In genomic region chrX:14528629-14529287, GRCh38 we compare ENCODE assay signal across 9 cellular contexts. TPM values are rescaled to one million over a fixed set of nuclear protein-coding genes. Genes with fewer than 3 reads are reported as not detected.
DNase-seq lines count a peak whose midpoint lies in the region; ATAC-seq, FAIRE-seq and TF ChIP-seq lines count a peak whose summit lies in the region.
"Had no signal": no experiment of that assay in that cellular context is flagged by ENCODE, and none has a peak within 500 bp of the region (broad histone marks: within the 10 kb centered on the region; RNA-seq: fewer than 3 reads in every experiment).

No MANE protein-coding gene starts in this region.

- no peaks in the 10 kb centered on the region for H4K20me1 ChIP-seq in IMR-90 (ENCODE audit: insufficient read depth, low read length)
- H4K20me1 ChIP-seq in astrocyte (ENCODE audit: insufficient read depth, low read length): no peaks in the 10 kb centered on the region

- no TSS peak for BruUV-seq in IMR-90 (replicated peaks; lab: Mats Ljungman, UMichigan)

- DNase-seq in NCI-H1417 (lab: John Stamatoyannopoulos, UW) (peak; percentile 40 to 94 (median 79)), NCI-H1417 treated with DMSO at 0.1 percent for 48 hours (lab: John Stamatoyannopoulos, UW) (no peak), IMR-90 (peak; percentile 5), RWPE1 (ENCODE audit: low spot score) (peak; percentile 16), astrocyte (ENCODE audit: low read depth) (no peak)
- DNase-seq in stimulated activated CD4-positive, alpha-beta T cell treated with anti-CD3 and anti-CD28 coated beads, Interleukin-12 subunit alpha, Interleukin-12 subunit beta, amount 100 ng/mL, for 4 hours: peak; percentile 31

- no peak overlapping the region for H3K4me2 ChIP-seq in IMR-90 (ENCODE audit: low read depth, low read length)
- H3K4me2 ChIP-seq in astrocyte (ENCODE audit: low read length): peak overlapping the region; percentile 73

- no peak overlapping the region for H3K27ac Mint-ChIP-seq in astrocyte (ENCODE audit: unreplicated experiment)

- no peak overlapping the region for H4K5ac ChIP-seq in IMR-90 (ENCODE audit: low read depth, low read length)

- H3K18ac ChIP-seq in IMR-90 (ENCODE audit: low read depth, low read length): no peak overlapping the region

- dilution Hi-C loops in IMR-90 (cut with HindIII; ENCODE audit: low sequenced_read_pairs, unreplicated experiment): no loop called here

- TF ChIP-seq RAD21 in IMR-90 (IDR thresholded peaks at IDR 0.05; ENCODE audit: low read length): 0 out of 2 replicates have a peak, but pooled peaks have one; percentile 19

- POLR2A ChIA-PET in IMR-90 (lab: Charles Lee; ENCODE audit: unreplicated experiment) (no interaction called here), RWPE1 (lab: Yijun Ruan, JAX; ENCODE audit: low non-redundant PET) (no interaction called here)

- H3K56ac ChIP-seq in IMR-90 (ENCODE audit: extremely low read depth, insufficient read depth, low read length): no peak overlapping the region; the same call in 1 of the 2 replicates

- ATAC-seq in IMR-90 (ENCODE audit: low read depth) (no peak), HG03045 (IDR thresholded peaks at IDR 0.05; ENCODE audit: unreplicated experiment) (no peak)

- intact Hi-C loops in IMR-90 (cut with micrococcal nuclease): loop anchor here (2.0 kb wide), 1 partner anchor 490 kb away; no protein-coding TSS in a partner anchor

- H4K91ac ChIP-seq in IMR-90 (ENCODE audit: insufficient read depth, low read depth, low read length): no peak overlapping the region

- H3K14ac ChIP-seq in IMR-90 (replicated peaks; ENCODE audit: low read depth, low read length): no peak overlapping the region

- H3K4me1 Mint-ChIP-seq in astrocyte (ENCODE audit: low read depth, unreplicated experiment): no peaks in the 10 kb centered on the region

- H3K79me2 ChIP-seq in astrocyte (ENCODE audit: insufficient read depth, low read length): no peaks in the 10 kb centered on the region

- H3K23ac ChIP-seq in IMR-90 (ENCODE audit: low read depth, low read length): no peak overlapping the region

- no peaks in the 10 kb centered on the region for H3K27me3 ChIP-seq in IMR-90 (ENCODE audit: control insufficient read depth, insufficient read depth, low read length)
- no peaks in the 10 kb centered on the region for H3K27me3 ChIP-seq in astrocyte (ENCODE audit: insufficient read depth, low read length)
- no peaks in the 10 kb centered on the region for H3K27me3 ChIP-seq in iPS-15b (ENCODE audit: control insufficient read depth, insufficient read depth, low read length)

- no peaks in the 10 kb centered on the region for H3K27me3 Mint-ChIP-seq in astrocyte (ENCODE audit: low read depth, unreplicated experiment)

- H3K36me3 ChIP-seq in IMR-90 (ENCODE audit: control insufficient read depth, insufficient read depth, low read length) (no peaks in the 10 kb centered on the region), astrocyte (ENCODE audit: insufficient read depth, low read length) (no peaks in the 10 kb centered on the region), iPS-15b (ENCODE audit: control insufficient read depth, insufficient read depth, low read length) (no peaks in the 10 kb centered on the region)

- no peak overlapping the region for H2BK15ac ChIP-seq in IMR-90 (ENCODE audit: low read depth, low read length)

- H3K27ac ChIP-seq in IMR-90 (ENCODE audit: insufficient read depth, low read length) (no peak overlapping the region), RWPE1 (no peak overlapping the region), astrocyte (ENCODE audit: low read depth, low read length) (no peak overlapping the region)

- peak overlapping the region; percentile 94 for H3K4me3 Mint-ChIP-seq in astrocyte (ENCODE audit: unreplicated experiment)

- no peaks in the 10 kb centered on the region for H3K36me3 Mint-ChIP-seq in astrocyte (ENCODE audit: low read depth, unreplicated experiment)

- CTCF ChIA-PET in IMR-90 (lab: Yijun Ruan, JAX) (no interaction called here), RWPE1 (lab: Yijun Ruan, JAX) (interaction anchor here (0.5 to 0.7 kb wide), 2 partner anchors 179 to 266 kb away, joined by 3 read pairs; no protein-coding TSS in a partner anchor)

- no peak for TF ChIP-seq POLR2A in IMR-90 (IDR thresholded peaks at IDR 0.05; ENCODE audit: low read depth, low read length)

- H3K9ac ChIP-seq in IMR-90 (ENCODE audit: low read depth, low read length) (no peak overlapping the region), astrocyte (ENCODE audit: low read length) (no peak overlapping the region), iPS-15b (ENCODE audit: low read depth, low read length) (no peak overlapping the region)

- no peaks in the 10 kb centered on the region for H3K79me1 ChIP-seq in IMR-90 (ENCODE audit: low read depth in 1 of 2, low read length in 2 of 2)

- H3K9me3 ChIP-seq in IMR-90 (ENCODE audit: control insufficient read depth, insufficient read depth, low read length): no peaks in the 10 kb centered on the region
- H3K9me3 ChIP-seq in astrocyte (ENCODE audit: insufficient read depth, low read depth, low read length): no peaks in the 10 kb centered on the region
- H3K9me3 ChIP-seq in iPS-15b (ENCODE audit: control insufficient read depth, insufficient read depth, low read length): no peaks in the 10 kb centered on the region

- H3K4me3 ChIP-seq in IMR-90 (ENCODE audit: insufficient read depth, low read depth, low read length): no peak overlapping the region
- H3K4me3 ChIP-seq in astrocyte (ENCODE audit: insufficient read depth, low read depth, low read length): no peak overlapping the region
- peak overlapping the region; percentile 58 for H3K4me3 ChIP-seq in iPS-15b (ENCODE audit: low read depth, low read length)

- H3K4me1 ChIP-seq in IMR-90 (ENCODE audit: control insufficient read depth, insufficient read depth, low read length): no peaks in the 10 kb centered on the region
- no peaks in the 10 kb centered on the region for H3K4me1 ChIP-seq in astrocyte (ENCODE audit: insufficient read depth, low read length)
- H3K4me1 ChIP-seq in iPS-15b (ENCODE audit: control insufficient read depth, insufficient read depth, low read length): no peaks in the 10 kb centered on the region

- no peak overlapping the region for H2AFZ ChIP-seq in IMR-90 (replicated peaks; ENCODE audit: low read length, poor library complexity)
- H2AFZ ChIP-seq in astrocyte (ENCODE audit: low read depth, low read length): no peak overlapping the region

- H3K9me3 Mint-ChIP-seq in astrocyte (ENCODE audit: unreplicated experiment): no peaks in the 10 kb centered on the region

- H2AK5ac ChIP-seq in IMR-90 (ENCODE audit: low read depth, low read length): no peak overlapping the region

- H2BK5ac ChIP-seq in IMR-90 (ENCODE audit: low read depth, low read length, poor library complexity, severe bottlenecking): no peak overlapping the region

- TF ChIP-seq CTCF in IMR-90 (conservative IDR thresholded peaks at IDR 0.05; ENCODE audit: low read depth, low read length): peak; percentile 32; the same call in 1 of the 2 replicates
- no peak; the same call in 1 of the 2 replicates for TF ChIP-seq CTCF in RWPE1 (conservative IDR thresholded peaks at IDR 0.05; ENCODE audit: low read depth)
- peak; percentile 18 for TF ChIP-seq CTCF in astrocyte (IDR thresholded peaks at IDR 0.05; ENCODE audit: insufficient read depth, low read depth, low read length)

- no peak overlapping the region for H2BK20ac ChIP-seq in IMR-90 (ENCODE audit: low read depth, low read length)

- 11% methylated on average over 5 of the region's 14 CpGs; no CpG with 5 or more reads in 1 of the 2 experiments for WGBS in IMR-90 (ENCODE audit: extremely low coverage in 2 of 2, insufficient read length in 1 of 2), 2 experiments

- in situ Hi-C loops in IMR-90 (cut with MboI; ENCODE audit: low sequenced_read_pairs): no loop called here

- no peak overlapping the region for H3K4ac ChIP-seq in IMR-90 (ENCODE audit: low read depth, low read length)

- H4K8ac ChIP-seq in IMR-90 (ENCODE audit: low read depth in 2 of 2, low read length in 2 of 2): no peak overlapping the region

- H2BK120ac ChIP-seq in IMR-90 (ENCODE audit: low read depth, low read length): no peak overlapping the region

- no peak overlapping the region for H2AK9ac ChIP-seq in IMR-90 (replicated peaks; ENCODE audit: low read depth, low read length, poor library complexity)

- peak; percentile 63 for FAIRE-seq in astrocyte (lab: Jason Lieb, UNC)
- FAIRE-seq: A204.1 had no signal

- H3K9me1 ChIP-seq in IMR-90 (ENCODE audit: insufficient read depth, low read length): no peaks in the 10 kb centered on the region

TF ChIP-seq in IMR-90, 13 proteins besides CTCF, POLR2A, EP300 and RAD21 (continues in another document):
- TF ChIP-seq USF2 (IDR thresholded peaks at IDR 0.05; ENCODE audit: low read depth, low read length) (no peak), FOS (IDR thresholded peaks at IDR 0.05; ENCODE audit: low read depth, low read length) (no peak), MAFK (IDR thresholded peaks at IDR 0.05; ENCODE audit: low read depth, low read length) (no peak), NFE2L2 (IDR thresholded peaks at IDR 0.05; ENCODE audit: low read depth, low read length) (no peak), MXI1 (IDR thresholded peaks at IDR 0.05; ENCODE audit: borderline replicate concordance, low read depth, low read length) (no peak), CEBPB (IDR thresholded peaks at IDR 0.05; ENCODE audit: low read depth, low read length) (no peak), MAZ (IDR thresholded peaks at IDR 0.05; ENCODE audit: borderline replicate concordance, low read depth, low read length) (no peak), RFX5 (IDR thresholded peaks at IDR 0.05; ENCODE audit: low read depth, low read length) (no peak), CHD1 (IDR thresholded peaks at IDR 0.05; ENCODE audit: low read depth, low read length) (no peak), SMC3 (IDR thresholded peaks at IDR 0.05; ENCODE audit: low read depth, low read length) (no peak)

RNA-seq across cellular contexts. Expression of gene GLRA2, which starts 0.6 kb away (rescaled TPM):
- total RNA-seq in IMR-90 (2012; rRNA removed) (not detected in 2 replicates), astrocyte (not detected in 2 replicates)
- not detected in 2 replicates for polyA plus RNA-seq in IMR-90 (2012; rRNA removed)
- not detected in 2 replicates for polyA plus RNA-seq in IMR-90 (2012; cell fraction: cytosol; rRNA removed)
- polyA plus RNA-seq in IMR-90 (2012; cell fraction: nucleus; rRNA removed; ENCODE audit: low replicate concordance): not detected in 2 replicates

Comparison
In these comparisons a context has a peak if more than half of its experiments do, and no peak if none do; other contexts are left out.
1. DNase-seq: peak in NCI-H1417 (3 of 3), IMR-90 (single experiment), RWPE1 (single experiment) and stimulated activated CD4-positive, alpha-beta T cell treated with anti-CD3 and anti-CD28 coated beads, Interleukin-12 subunit alpha, Interleukin-12 subunit beta, amount 100 ng/mL, for 4 hours (single experiment); none in NCI-H1417 treated with DMSO at 0.1 percent for 48 hours (single experiment) and astrocyte (single experiment).